9 cellular contexts compared by ENCODE assay signal in the genomic region with DNA sequence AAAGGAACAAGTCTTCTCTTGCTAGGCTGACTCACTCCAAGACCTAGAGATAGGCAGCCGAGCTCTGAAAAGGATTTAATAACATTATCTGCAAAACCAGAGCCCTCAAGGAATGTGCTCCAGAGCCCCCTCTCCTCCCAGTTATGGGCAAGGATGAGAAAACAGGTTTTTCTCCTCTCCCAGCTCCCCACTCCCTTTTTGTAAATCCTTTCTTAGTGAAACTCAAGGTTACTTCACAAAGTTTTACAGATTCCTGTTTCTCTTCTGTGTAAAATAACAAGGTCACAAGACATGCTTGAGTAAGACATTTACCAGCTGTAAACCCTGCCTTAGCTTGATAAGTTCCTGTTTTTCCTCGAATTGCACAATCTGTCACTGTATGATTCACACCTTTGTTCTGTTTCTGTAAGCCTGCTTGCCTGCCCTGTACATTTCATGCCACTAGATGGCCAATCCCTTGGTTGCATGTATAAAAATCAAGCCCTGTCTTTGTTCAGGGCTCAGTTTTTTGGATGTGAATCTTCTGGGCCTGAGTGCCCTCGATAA.
A peak's percentile ranks its signal among the peaks of the same experiment; 100 is the strongest.
DNase-seq lines count a peak whose midpoint lies in the region; ATAC-seq and TF ChIP-seq lines count a peak whose summit lies in the region.
"Had no signal": no experiment of that assay in that cellular context is flagged by ENCODE, and none has a peak within 500 bp of the region (broad histone marks: within the 10 kb centered on the region; RNA-seq: fewer than 3 reads in every experiment).

No MANE protein-coding gene starts in this region.

- no peaks in the 10 kb centered on the region for H3K4me1 ChIP-seq in liver (ENCODE audit: control insufficient read depth in 4 of 4, insufficient read depth in 4 of 4, low read length in 3 of 4)
- H3K4me1 ChIP-seq: parathyroid adenoma had no signal

- peak; percentile 82 for ATAC-seq in HG03442 (IDR thresholded peaks at IDR 0.05; ENCODE audit: unreplicated experiment)

- H3K9ac ChIP-seq in liver (ENCODE audit: low read depth in 1 of 2, low read length in 2 of 2) = no peak overlapping the region
- H3K9ac ChIP-seq: parathyroid adenoma had no signal

- H3K4me3 ChIP-seq in GM12864 (ENCODE audit: low read depth, low read length) (no peak overlapping the region), liver (ENCODE audit: low read depth in 1 of 3, low read length in 3 of 3) (no peak overlapping the region), dorsolateral prefrontal cortex (no peak overlapping the region)

- no peaks in the 10 kb centered on the region for H3K27me3 ChIP-seq in liver (ENCODE audit: control insufficient read depth in 4 of 4, insufficient read depth in 4 of 4, low read length in 3 of 4)
- no peaks in the 10 kb centered on the region for H3K27me3 ChIP-seq in dorsolateral prefrontal cortex

- TF ChIP-seq CTCF in GM12864 (IDR thresholded peaks at IDR 0.05; ENCODE audit: low read depth, low read length, missing control alignments) (peak; percentile 42), liver (IDR thresholded peaks at IDR 0.05; ENCODE audit: low read depth, low read length, missing input control) (peak; percentile 33), dorsolateral prefrontal cortex (IDR thresholded peaks at IDR 0.05 in 54 of 56, conservative IDR thresholded peaks at IDR 0.05 in 2 of 56; ENCODE audit: low read depth in 1 of 56, partially characterized antibody in 56 of 56) (peak in 24 of 56 donors; percentile 8 to 47 (median 24))

- TF ChIP-seq RAD21 in liver (IDR thresholded peaks at IDR 0.05) = peak; percentile 37 to 59

- H3K27ac ChIP-seq in liver (ENCODE audit: low read depth in 1 of 2, low read length in 2 of 2) (no peak overlapping the region), dorsolateral prefrontal cortex (no peak overlapping the region)
- H3K27ac ChIP-seq: parathyroid adenoma had no signal

- WGBS in liver = 46% methylated on average over 3 of the region's 3 CpGs

- H3K36me3 ChIP-seq in liver (ENCODE audit: control insufficient read depth in 4 of 4, insufficient read depth in 3 of 4, low read depth in 1 of 4, low read length in 3 of 4) = no peaks in the 10 kb centered on the region

- no peak for DNase-seq in GM12864 (ENCODE audit: low read depth)
- peak; percentile 10 for DNase-seq in UCSD-AML1 (lab: John Stamatoyannopoulos, UW; ENCODE audit: unreplicated experiment)
- no peak for DNase-seq in NCI-H510A (lab: John Stamatoyannopoulos, UW)
- DNase-seq in dorsolateral prefrontal cortex = no peak
- no peak for DNase-seq in DMS153 treated with DMSO at 0.1 percent for 48 hours (lab: John Stamatoyannopoulos, UW; ENCODE audit: unreplicated experiment)
- no peak for DNase-seq in stimulated activated CD4-positive, alpha-beta T cell treated with anti-CD3 and anti-CD28 coated beads, Interleukin-4, amount 100 ng/mL, for 1 hour

- H3K9me3 ChIP-seq in liver (ENCODE audit: control insufficient read depth in 4 of 4, low read length in 3 of 4) = no peaks in the 10 kb centered on the region

- intact Hi-C loops in dorsolateral prefrontal cortex (cut with DNase I) = no loop called here

TF ChIP-seq in liver, 16 proteins besides CTCF, POLR2A, EP300 and RAD21:
- TF ChIP-seq JUND (IDR thresholded peaks at IDR 0.05) (no peak), NR2F2 (IDR thresholded peaks at IDR 0.05) (no peak), RXRA (IDR thresholded peaks at IDR 0.05) (no peak), FOXA2 (IDR thresholded peaks at IDR 0.05) (no peak)
- TF ChIP-seq, protein P1, sequence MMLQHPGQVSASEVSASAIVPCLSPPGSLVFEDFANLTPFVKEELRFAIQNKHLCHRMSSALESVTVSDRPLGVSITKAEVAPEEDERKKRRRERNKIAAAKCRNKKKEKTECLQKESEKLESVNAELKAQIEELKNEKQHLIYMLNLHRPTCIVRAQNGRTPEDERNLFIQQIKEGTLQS (IDR thresholded peaks at IDR 0.05) = no peak
